30 cellular contexts compared by ENCODE assay signal in genomic region chr12:54162741-54163140, GRCh38. TPM values are rescaled to one million over a fixed set of nuclear protein-coding genes. Genes with fewer than 3 reads are reported as not detected.
DNase-seq lines count a peak whose midpoint lies in the region; ATAC-seq and TF ChIP-seq lines count a peak whose summit lies in the region.
"Had no signal": no experiment of that assay in that cellular context is flagged by ENCODE, and none has a peak within 500 bp of the region (broad histone marks: within the 10 kb centered on the region; RNA-seq: fewer than 3 reads in every experiment).

No MANE protein-coding gene starts in this region.

- no peaks in the 10 kb centered on the region for H3K36me3 ChIP-seq in prostate gland
- H3K36me3 ChIP-seq: cardiac muscle cell, ovary, SJSA1 had no signal

- H3K9me3 ChIP-seq in prostate gland = no peaks in the 10 kb centered on the region
- H3K9me3 ChIP-seq: mucosa of descending colon, ovary, SJSA1, testis had no signal

- peaks cover 6% of the 10 kb centered on the region for H3K4me1 ChIP-seq in prostate gland (replicated peaks)
- H3K4me1 ChIP-seq: testis had no signal

- no peak for TF ChIP-seq POLR2A in prostate gland (IDR thresholded peaks at IDR 0.05)

- DNase-seq in DMS 273 (lab: John Stamatoyannopoulos, UW; ENCODE audit: unreplicated experiment) (peak; percentile 15), DMS 273 treated with DMSO at 0.1 percent for 48 hours (lab: John Stamatoyannopoulos, UW) (no peak), NCI-H345 (lab: John Stamatoyannopoulos, UW) (peak; percentile 64), SHP77 (lab: John Stamatoyannopoulos, UW) (peak; percentile 50 to 67), myocyte (ENCODE audit: low read depth) (peak; percentile 15), prostate gland (ENCODE audit: low spot score) (no peak)
- DNase-seq: activated CD4-positive, alpha-beta T cell treated with anti-CD3 and anti-CD28 coated beads, Interleukin-2, amount 10 ng/mL, durations not matched to agents 7 days and 5 days; activated gamma-delta T cell treated with Interleukin-2 at 50 U/mL for 16 hours; activated naive CD8-positive, alpha-beta T cell treated with anti-CD3 and anti-CD28 coated beads, Interleukin-2, amount 10 ng/mL, durations not matched to agents 7 days and 5 days; activated T-cell treated with anti-CD3 and anti-CD28 coated beads, Interleukin-2, amount 50 U/mL, for 24 hours; aorta; COR-L47; effector memory CD8-positive, alpha-beta T cell; erythroblast; left colon; mammary epithelial cell; mucosa of descending colon; NCI-H1105 treated with DMSO at 0.1 percent for 48 hours; ovary; stimulated activated CD4-positive, alpha-beta T cell treated with anti-CD3 and anti-CD28 coated beads, Interleukin-2, amount 100 ng/mL, for 24 hours; testis had no signal

- no peaks in the 10 kb centered on the region for H3K27me3 ChIP-seq in prostate gland (replicated peaks; ENCODE audit: insufficient read depth)
- H3K27me3 ChIP-seq: ovary, SJSA1, testis had no signal

- H3K4me1 Mint-ChIP-seq in activated T-helper 17 cell treated with anti-CD3 and anti-CD28 coated beads, Interleukin-2, amount 50 U/mL, for 72 hours = no peaks in the 10 kb centered on the region
- H3K4me1 Mint-ChIP-seq: activated CD4-positive, alpha-beta T cell treated with anti-CD3 and anti-CD28 coated beads, Interleukin-2, amount 10 ng/mL, durations not matched to agents 7 days and 5 days; activated naive CD8-positive, alpha-beta T cell treated with anti-CD3 and anti-CD28 coated beads, Interleukin-2, amount 10 ng/mL, durations not matched to agents 7 days and 5 days had no signal

- peaks cover 9% of the 10 kb centered on the region for H3K27me3 Mint-ChIP-seq in activated T-helper 17 cell treated with anti-CD3 and anti-CD28 coated beads, Interleukin-2, amount 50 U/mL, for 72 hours
- H3K27me3 Mint-ChIP-seq: stimulated activated naive CD8-positive, alpha-beta T cell treated with anti-CD3 and anti-CD28 coated beads, Interleukin-15, Interleukin-2, amounts not matched to agents 100 ng/mL and 50 ng/mL, for 24 hours had no signal

- H3K4me3 Mint-ChIP-seq in activated T-helper 17 cell treated with anti-CD3 and anti-CD28 coated beads, Interleukin-2, amount 50 U/mL, for 72 hours = no peak overlapping the region
- H3K4me3 Mint-ChIP-seq: activated CD4-positive, alpha-beta T cell treated with anti-CD3 and anti-CD28 coated beads, Interleukin-2, amount 10 ng/mL, durations not matched to agents 7 days and 5 days; activated naive CD8-positive, alpha-beta T cell treated with anti-CD3 and anti-CD28 coated beads, Interleukin-2, amount 10 ng/mL, durations not matched to agents 7 days and 5 days; activated T-cell treated with anti-CD3 and anti-CD28 coated beads, Interleukin-2, amount 50 U/mL, for 24 hours; effector memory CD8-positive, alpha-beta T cell; stimulated activated naive CD8-positive, alpha-beta T cell treated with anti-CD3 and anti-CD28 coated beads, Interleukin-15, Interleukin-2, amounts not matched to agents 100 ng/mL and 50 ng/mL, for 24 hours; WTC11 had no signal

- peaks cover 11% of the 10 kb centered on the region for H3K36me3 Mint-ChIP-seq in activated T-helper 17 cell treated with anti-CD3 and anti-CD28 coated beads, Interleukin-2, amount 50 U/mL, for 72 hours (ENCODE audit: low read depth)
- H3K36me3 Mint-ChIP-seq: activated naive CD8-positive, alpha-beta T cell treated with anti-CD3 and anti-CD28 coated beads, Interleukin-2, amount 10 ng/mL, durations not matched to agents 7 days and 5 days; WTC11 had no signal

- ATAC-seq in HG03521 (IDR thresholded peaks at IDR 0.05; ENCODE audit: unreplicated experiment) = no peak
- ATAC-seq in activated T-helper 17 cell treated with anti-CD3 and anti-CD28 coated beads, Interleukin-2, amount 50 U/mL, for 72 hours (replicated peaks) = no peak
- ATAC-seq: effector memory CD8-positive, alpha-beta T cell; left colon; mucosa of descending colon; WTC11 had no signal

- intact Hi-C loops in prostate gland (cut with DNase I) = no loop called here

- no peak for TF ChIP-seq CTCF in prostate gland (IDR thresholded peaks at IDR 0.05)

- no peak overlapping the region for H3K27ac ChIP-seq in prostate gland
- H3K27ac ChIP-seq: 22Rv1, C4-2B, cardiac muscle cell, coronary artery, ovary, SJSA1, testis had no signal

- no peak overlapping the region for H3K4me3 ChIP-seq in prostate gland
- H3K4me3 ChIP-seq: cardiac muscle cell, coronary artery, mucosa of descending colon, ovary, SJSA1, testis had no signal

- 65% methylated on average over 6 of the region's 6 CpGs for WGBS in prostate gland

- no peaks in the 10 kb centered on the region for H3K9me3 Mint-ChIP-seq in activated T-helper 17 cell treated with anti-CD3 and anti-CD28 coated beads, Interleukin-2, amount 50 U/mL, for 72 hours
- H3K9me3 Mint-ChIP-seq: activated CD4-positive, alpha-beta T cell treated with anti-CD3 and anti-CD28 coated beads, Interleukin-2, amount 10 ng/mL, durations not matched to agents 7 days and 5 days; activated naive CD8-positive, alpha-beta T cell treated with anti-CD3 and anti-CD28 coated beads, Interleukin-2, amount 10 ng/mL, durations not matched to agents 7 days and 5 days; activated T-cell treated with anti-CD3 and anti-CD28 coated beads, Interleukin-2, amount 50 U/mL, for 24 hours; effector memory CD8-positive, alpha-beta T cell; stimulated activated naive CD8-positive, alpha-beta T cell treated with anti-CD3 and anti-CD28 coated beads, Interleukin-15, Interleukin-2, amounts not matched to agents 100 ng/mL and 50 ng/mL, for 24 hours; WTC11 had no signal

- H3K27ac Mint-ChIP-seq in activated T-helper 17 cell treated with anti-CD3 and anti-CD28 coated beads, Interleukin-2, amount 50 U/mL, for 72 hours = no peak overlapping the region
- H3K27ac Mint-ChIP-seq: activated CD4-positive, alpha-beta T cell treated with anti-CD3 and anti-CD28 coated beads, Interleukin-2, amount 10 ng/mL, durations not matched to agents 7 days and 5 days; activated naive CD8-positive, alpha-beta T cell treated with anti-CD3 and anti-CD28 coated beads, Interleukin-2, amount 10 ng/mL, durations not matched to agents 7 days and 5 days; activated T-cell treated with anti-CD3 and anti-CD28 coated beads, Interleukin-2, amount 50 U/mL, for 24 hours; effector memory CD8-positive, alpha-beta T cell; stimulated activated naive CD8-positive, alpha-beta T cell treated with anti-CD3 and anti-CD28 coated beads, Interleukin-15, Interleukin-2, amounts not matched to agents 100 ng/mL and 50 ng/mL, for 24 hours; WTC11 had no signal

RNA-seq across cellular contexts. Expression of gene SMUG1, which starts 26.0 kb away (rescaled TPM):
- 45.1 and 46.9 TPM in 2 replicates for total RNA-seq in myocyte
- polyA plus RNA-seq in myocyte (2012) = 40.9 TPM
- 10 to 100 TPM; 24.2 to 28.7 TPM for total RNA-seq in activated T-helper 17 cell treated with anti-CD3 and anti-CD28 coated beads, Interleukin-2, amount 50 U/mL, for 72 hours
- 10 to 100 TPM; 51.7 to 54.9 TPM for total RNA-seq in prostate gland

Comparison
In these comparisons a context has a peak if more than half of its experiments do, and no peak if none do; other contexts are left out.
1. DNase-seq: peak in DMS 273 (single experiment), NCI-H345 (single experiment), SHP77 (2 of 2) and myocyte (single experiment); none in DMS 273 treated with DMSO at 0.1 percent for 48 hours (single experiment) and prostate gland (single experiment).